ENCODE assay signal across 9 cellular contexts in genomic region chr13:28494537-28494860, GRCh38. TPM values are rescaled to one million over a fixed set of nuclear protein-coding genes. Genes with fewer than 3 reads are reported as not detected.
DNase-seq lines count a peak whose midpoint lies in the region; ATAC-seq, FAIRE-seq and TF ChIP-seq lines count a peak whose summit lies in the region.
"Had no signal": no experiment of that assay in that cellular context is flagged by ENCODE, and none has a peak within 500 bp of the region (broad histone marks: within the 10 kb centered on the region; RNA-seq: fewer than 3 reads in every experiment).

No MANE protein-coding gene starts in this region.

- no peaks in the 10 kb centered on the region for H3K27me3 ChIP-seq in BJ (ENCODE audit: control insufficient read depth, insufficient read depth, low read length)
- H3K27me3 ChIP-seq in naive thymus-derived CD4-positive, alpha-beta T cell (ENCODE audit: control insufficient read depth in 2 of 2, insufficient read depth in 2 of 2, low read length in 2 of 2): no peaks in the 10 kb centered on the region

- peaks cover 0 to 13% of the 10 kb centered on the region in 2 donors for H3K4me1 ChIP-seq in naive thymus-derived CD4-positive, alpha-beta T cell (ENCODE audit: control insufficient read depth in 2 of 2, insufficient read depth in 2 of 2, low read length in 2 of 2)

- peak overlapping the region; percentile 93 for H3K4me3 ChIP-seq in BJ (ENCODE audit: low read depth, low read length)
- peak overlapping the region; percentile 49 for H3K4me3 ChIP-seq in choroid plexus epithelial cell (ENCODE audit: low read depth, low read length)
- H3K4me3 ChIP-seq in naive thymus-derived CD4-positive, alpha-beta T cell (ENCODE audit: low read length): peak overlapping the region; percentile 44

- peak overlapping the region; percentile 11 to 84 (median 68) for H3K4me3 Mint-ChIP-seq in naive thymus-derived CD4-positive, alpha-beta T cell

- POLR2A ChIA-PET in BJ (lab: Charles Lee): no interaction called here
- POLR2A ChIA-PET in naive thymus-derived CD4-positive, alpha-beta T cell (lab: Charles Lee): interaction anchor here (1.5 kb wide), 1 partner anchor 10 kb away, joined by 4 read pairs; no protein-coding TSS in a partner anchor

- FAIRE-seq in H54 (lab: Jason Lieb, UNC): no peak

- peaks cover 7 to 63% (median 55%) of the 10 kb centered on the region in 5 donors for H3K27me3 Mint-ChIP-seq in naive thymus-derived CD4-positive, alpha-beta T cell

- no peaks in the 10 kb centered on the region for H3K9me3 ChIP-seq in naive thymus-derived CD4-positive, alpha-beta T cell (ENCODE audit: control insufficient read depth in 2 of 3, low read length in 3 of 3)

- no peaks in the 10 kb centered on the region for H3K36me3 ChIP-seq in BJ (ENCODE audit: control insufficient read depth, insufficient read depth, low read length)
- no peaks in the 10 kb centered on the region for H3K36me3 ChIP-seq in naive thymus-derived CD4-positive, alpha-beta T cell (ENCODE audit: control insufficient read depth in 2 of 3, insufficient read depth in 3 of 3, low read length in 3 of 3)

- peaks cover 0 to 59% (median 37%) of the 10 kb centered on the region in 7 donors for H3K4me1 Mint-ChIP-seq in naive thymus-derived CD4-positive, alpha-beta T cell

- peak overlapping the region; percentile 30 for H3K27ac ChIP-seq in naive thymus-derived CD4-positive, alpha-beta T cell (ENCODE audit: low read depth, low read length)

- TF ChIP-seq CTCF in BJ (IDR thresholded peaks at IDR 0.05; ENCODE audit: insufficient read depth, low read depth, low read length) (no peak), choroid plexus epithelial cell (conservative IDR thresholded peaks at IDR 0.05; ENCODE audit: low read depth, low read length) (no peak)

- no peak overlapping the region for H3K27ac Mint-ChIP-seq in naive thymus-derived CD4-positive, alpha-beta T cell

- intact Hi-C loops in naive thymus-derived CD4-positive, alpha-beta T cell (cut with micrococcal nuclease): loop anchor here in 1 of 2 donors (5.0 to 10.0 kb wide), 3 partner anchors 140 to 300 kb away; no protein-coding TSS in a partner anchor

- H3K36me3 Mint-ChIP-seq in naive thymus-derived CD4-positive, alpha-beta T cell: peaks cover 0 to 3% (median 0%) of the 10 kb centered on the region in 5 donors

- CTCF ChIA-PET in BJ (lab: Yijun Ruan, JAX): interaction anchor here (1.4 kb wide), 1 partner anchor 170 kb away, joined by 4 read pairs; no protein-coding TSS in a partner anchor
- CTCF ChIA-PET in naive thymus-derived CD4-positive, alpha-beta T cell (lab: Charles Lee): no interaction called here

- H3K9me3 Mint-ChIP-seq in naive thymus-derived CD4-positive, alpha-beta T cell: no peaks in the 10 kb centered on the region

- DNase-seq in BJ (ENCODE audit: low read depth) (no peak), choroid plexus epithelial cell (ENCODE audit: low read depth) (no peak), D341Med (ENCODE audit: low spot score) (no peak), HCEC 1CT (no peak), H54 (ENCODE audit: insufficient read length, low spot score) (no peak)
- peak in 1 of 9 donors; percentile 15 for DNase-seq in naive thymus-derived CD4-positive, alpha-beta T cell
- DNase-seq in activated effector memory CD4-positive, alpha-beta T cell treated with Interleukin-2 at 50 U/mL for 16 hours: no peak

- TF ChIP-seq POLR2A in H54 (IDR thresholded peaks at IDR 0.05; ENCODE audit: low read depth, low read length): no peak

- peak; percentile 32 for ATAC-seq in HG02642 (IDR thresholded peaks at IDR 0.05; ENCODE audit: poor library complexity, unreplicated experiment)
- ATAC-seq in naive thymus-derived CD4-positive, alpha-beta T cell: peak; percentile 1
- ATAC-seq: HCT116 had no signal

RNA-seq across cellular contexts. Expression of gene FLT1, which starts 0.4 kb away (rescaled TPM):
- 37.8 and 68.2 TPM in 2 replicates for polyA plus RNA-seq in BJ (2011; rRNA removed)
- polyA minus RNA-seq in BJ (2011; rRNA and poly(A)+ RNA removed): 46.0 and 57.1 TPM in 2 replicates
- 1 to 10 TPM; 1.7 to 2.7 (median 2.3) TPM for total RNA-seq in naive thymus-derived CD4-positive, alpha-beta T cell
- polyA plus RNA-seq in naive thymus-derived CD4-positive, alpha-beta T cell: 1 to 10 TPM; 1.7 to 2.2 TPM

Comparison
In these comparisons a context has a peak if more than half of its experiments do, and no peak if none do; other contexts are left out.
1. RNA of gene FLT1, which starts 0.4 kb away (polyA plus RNA-seq): 37.8 to 68.2 TPM in BJ; 1.7 to 2.2 TPM in naive thymus-derived CD4-positive, alpha-beta T cell; every median in the first group is over 10 times any median in the second.
2. Peak in every context shown above with its lines, with median percentiles within 50 percentile points of each other: H3K4me3 ChIP-seq.